In genomic region chr10:130492266-130492934, GRCh38 we compare ENCODE assay signal across 15 cellular contexts.
DNase-seq lines count a peak whose midpoint lies in the region; ATAC-seq and TF ChIP-seq lines count a peak whose summit lies in the region.
"Had no signal": no experiment of that assay in that cellular context is flagged by ENCODE, and none has a peak within 500 bp of the region (broad histone marks: within the 10 kb centered on the region; RNA-seq: fewer than 3 reads in every experiment).

No MANE protein-coding gene starts in this region.

- H3K27me3 Mint-ChIP-seq in natural killer cell (ENCODE audit: low read depth in 2 of 2) (no peaks in the 10 kb centered on the region), osteocyte (ENCODE audit: unreplicated experiment) (no peaks in the 10 kb centered on the region)

- no peak overlapping the region for H3K27ac Mint-ChIP-seq in natural killer cell
- no peak overlapping the region for H3K27ac Mint-ChIP-seq in stimulated activated effector memory CD8-positive, alpha-beta T cell treated with anti-CD3 and anti-CD28 coated beads, Interleukin-12 subunit alpha, Interleukin-12 subunit beta, amount 100 ng/mL, for 72 hours
- no peak overlapping the region for H3K27ac Mint-ChIP-seq in osteocyte (ENCODE audit: unreplicated experiment)
- H3K27ac Mint-ChIP-seq: H9 had no signal

- H3K4me1 Mint-ChIP-seq in natural killer cell (no peaks in the 10 kb centered on the region), osteocyte (ENCODE audit: unreplicated experiment) (peaks cover 14% of the 10 kb centered on the region)
- no peaks in the 10 kb centered on the region for H3K4me1 Mint-ChIP-seq in stimulated activated effector memory CD8-positive, alpha-beta T cell treated with anti-CD3 and anti-CD28 coated beads, Interleukin-12 subunit alpha, Interleukin-12 subunit beta, amount 100 ng/mL, for 72 hours

- TF ChIP-seq CTCF in natural killer cell (IDR thresholded peaks at IDR 0.05) = no peak
- no peak for TF ChIP-seq CTCF in osteocyte (IDR thresholded peaks at IDR 0.05)

- H3K36me3 Mint-ChIP-seq in natural killer cell (no peaks in the 10 kb centered on the region), osteocyte (ENCODE audit: unreplicated experiment) (no peaks in the 10 kb centered on the region)
- H3K36me3 Mint-ChIP-seq in stimulated activated effector memory CD8-positive, alpha-beta T cell treated with anti-CD3 and anti-CD28 coated beads, Interleukin-12 subunit alpha, Interleukin-12 subunit beta, amount 100 ng/mL, for 72 hours = no peaks in the 10 kb centered on the region

- no peak for ATAC-seq in Right ventricle myocardium superior (ENCODE audit: poor library complexity)
- peak; percentile 28 for ATAC-seq in esophagus mucosa
- ATAC-seq in natural killer cell = peak in 1 of 3 donors; percentile 19
- peak; percentile 26 for ATAC-seq in stimulated activated effector memory CD8-positive, alpha-beta T cell treated with anti-CD3 and anti-CD28 coated beads, Interleukin-12 subunit alpha, Interleukin-12 subunit beta, amount 100 ng/mL, for 72 hours
- no peak for ATAC-seq in left colon
- ATAC-seq: A549 had no signal

- peak; percentile 47 for DNase-seq in cardiac septum (ENCODE audit: low spot score)
- DNase-seq in Right ventricle myocardium superior = no peak
- peak; percentile 9 for DNase-seq in natural killer cell
- no peak for DNase-seq in stimulated activated effector memory CD8-positive, alpha-beta T cell treated with anti-CD3 and anti-CD28 coated beads, Interleukin-12 subunit alpha, Interleukin-12 subunit beta, amount 100 ng/mL, for 72 hours (ENCODE audit: low spot score in 2 of 2)
- no peak for DNase-seq in osteocyte (ENCODE audit: extremely low spot score, unreplicated experiment)
- DNase-seq in left colon = no peak
- DNase-seq in A172 (ENCODE audit: low spot score) = no peak
- DNase-seq: H9, IMR-90, Kasumi-1, MM.1S, NCI-H2081 treated with DMSO at 0.1 percent for 48 hours, NCI-H510A treated with DMSO at 0.1 percent for 48 hours had no signal

- intact Hi-C loops in cardiac septum (cut with DNase I) (no loop called here), Right ventricle myocardium superior (cut with DNase I) (no loop called here), natural killer cell (cut with micrococcal nuclease) (no loop called here), left colon (cut with DNase I, micrococcal nuclease) (no loop called here)

- H3K9me3 Mint-ChIP-seq in natural killer cell (no peaks in the 10 kb centered on the region), osteocyte (ENCODE audit: unreplicated experiment) (peaks cover 25% of the 10 kb centered on the region)
- peaks cover 2% of the 10 kb centered on the region for H3K9me3 Mint-ChIP-seq in stimulated activated effector memory CD8-positive, alpha-beta T cell treated with anti-CD3 and anti-CD28 coated beads, Interleukin-12 subunit alpha, Interleukin-12 subunit beta, amount 100 ng/mL, for 72 hours
- H3K9me3 Mint-ChIP-seq: H9 had no signal

- H3K4me3 Mint-ChIP-seq in natural killer cell (no peak overlapping the region), osteocyte (ENCODE audit: unreplicated experiment) (no peak overlapping the region)
- no peak overlapping the region for H3K4me3 Mint-ChIP-seq in stimulated activated effector memory CD8-positive, alpha-beta T cell treated with anti-CD3 and anti-CD28 coated beads, Interleukin-12 subunit alpha, Interleukin-12 subunit beta, amount 100 ng/mL, for 72 hours
- H3K4me3 Mint-ChIP-seq: H9 had no signal

Comparison
In these comparisons a context has a peak if more than half of its experiments do, and no peak if none do; other contexts are left out.
1. DNase-seq: peak in cardiac septum (single experiment) and natural killer cell (single experiment); none in Right ventricle myocardium superior (single experiment), stimulated activated effector memory CD8-positive, alpha-beta T cell treated with anti-CD3 and anti-CD28 coated beads, Interleukin-12 subunit alpha, Interleukin-12 subunit beta, amount 100 ng/mL, for 72 hours (0 of 2), osteocyte (single experiment), left colon (0 of 2) and A172 (single experiment).
2. ATAC-seq: peak in esophagus mucosa (single experiment) and stimulated activated effector memory CD8-positive, alpha-beta T cell treated with anti-CD3 and anti-CD28 coated beads, Interleukin-12 subunit alpha, Interleukin-12 subunit beta, amount 100 ng/mL, for 72 hours (single experiment); none in Right ventricle myocardium superior (single experiment) and left colon (single experiment).